In the genomic region with DNA sequence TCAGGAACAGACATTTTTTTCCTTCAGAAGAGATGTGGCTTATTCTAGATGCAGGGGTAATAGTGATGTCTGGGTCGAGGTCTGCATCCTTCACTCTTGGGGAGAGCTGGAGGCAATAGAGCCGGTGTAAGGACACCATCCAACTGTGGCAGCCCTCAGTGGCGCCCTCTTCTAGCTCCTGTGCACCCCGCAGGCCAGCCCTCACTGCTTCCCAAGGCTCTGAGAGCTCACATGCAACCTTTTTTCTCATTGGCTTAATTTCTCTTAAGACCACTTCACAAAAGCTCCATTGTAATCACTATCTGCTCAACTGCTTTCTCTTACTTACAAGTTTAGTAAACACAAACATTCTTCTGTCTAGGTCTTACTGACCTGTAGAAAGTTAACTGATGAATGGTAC, we compare ENCODE assay signal across 11 cellular contexts. TPM values are rescaled to one million over a fixed set of nuclear protein-coding genes. Genes with fewer than 3 reads are reported as not detected.
DNase-seq lines count a peak whose midpoint lies in the region; ATAC-seq, FAIRE-seq and TF ChIP-seq lines count a peak whose summit lies in the region.
"Had no signal": no experiment of that assay in that cellular context is flagged by ENCODE, and none has a peak within 500 bp of the region (broad histone marks: within the 10 kb centered on the region; RNA-seq: fewer than 3 reads in every experiment).

No MANE protein-coding gene starts in this region.

- H3K4me3 ChIP-seq in DOHH2 (ENCODE audit: low read length) (no peak overlapping the region), HL-60 (replicated peaks; ENCODE audit: insufficient read depth, low read length) (no peak overlapping the region), SU-DHL-6 (ENCODE audit: insufficient read depth, low read length, poor library complexity, severe bottlenecking) (no peak overlapping the region)

- TF ChIP-seq CTCF in DOHH2 (IDR thresholded peaks at IDR 0.05; ENCODE audit: low read depth, low read length, poor library complexity, severe bottlenecking) (peak; percentile 36), HL-60 (IDR thresholded peaks at IDR 0.05; ENCODE audit: insufficient read depth, low read length) (peak; percentile 4), SU-DHL-6 (IDR thresholded peaks at IDR 0.05; ENCODE audit: insufficient read depth, low read length, poor library complexity, severe bottlenecking) (peak; percentile 9)

- H3K9me2 ChIP-seq in DOHH2 (replicated peaks; ENCODE audit: control insufficient read depth, low read length) (no peaks in the 10 kb centered on the region), SU-DHL-6 (replicated peaks; ENCODE audit: insufficient read depth, low read length) (no peaks in the 10 kb centered on the region)

- H3K4me1 ChIP-seq in DOHH2 (ENCODE audit: control insufficient read depth, low read length) = peaks cover 35% of the 10 kb centered on the region

- H3K27me3 ChIP-seq in DOHH2 (ENCODE audit: control insufficient read depth, low read length) (no peaks in the 10 kb centered on the region), HL-60 (ENCODE audit: insufficient read depth, poor library complexity, severe bottlenecking) (no peaks in the 10 kb centered on the region), SU-DHL-6 (ENCODE audit: low read length) (no peaks in the 10 kb centered on the region)

- DNase-seq in HL-60 (ENCODE audit: low read depth in 1 of 2, low spot score in 1 of 2) = peak in 1 of 2 experiments; percentile 29
- DNase-seq in iPS-NIHi11 (ENCODE audit: low spot score) = peak; percentile 44
- no peak for DNase-seq in mucosa of gallbladder (ENCODE audit: low spot score)
- no peak for DNase-seq in Right ventricle myocardium superior
- no peak for DNase-seq in frontal cortex (ENCODE audit: low spot score in 2 of 2)
- no peak for DNase-seq in cerebellum (ENCODE audit: low spot score)
- DNase-seq: DND-41; head of caudate nucleus; stimulated activated naive CD8-positive, alpha-beta T cell treated with anti-CD3 and anti-CD28 coated beads, Interleukin-15, Interleukin-2, amounts not matched to agents 100 U/mL and 50 U/mL, for 24 hours had no signal

- H3K9me3 ChIP-seq in DOHH2 (ENCODE audit: control insufficient read depth, insufficient read depth, low read length) (no peaks in the 10 kb centered on the region), SU-DHL-6 (ENCODE audit: insufficient read depth, low read length) (no peaks in the 10 kb centered on the region)

- H4K20me1 ChIP-seq in DOHH2 (ENCODE audit: control insufficient read depth, insufficient read depth, low read depth, low read length) = no peaks in the 10 kb centered on the region
- H4K20me1 ChIP-seq in SU-DHL-6 (ENCODE audit: low read depth, low read length) = no peaks in the 10 kb centered on the region

- no peaks in the 10 kb centered on the region for H3F3A ChIP-seq in DOHH2 (ENCODE audit: control insufficient read depth, insufficient read depth)
- H3F3A ChIP-seq in SU-DHL-6 (ENCODE audit: insufficient read depth) = no peaks in the 10 kb centered on the region

- ATAC-seq in Right ventricle myocardium superior (ENCODE audit: poor library complexity) = no peak
- ATAC-seq: stimulated activated naive CD8-positive, alpha-beta T cell treated with anti-CD3 and anti-CD28 coated beads, Interleukin-15, Interleukin-2, amounts not matched to agents 100 U/mL and 50 U/mL, for 24 hours had no signal

- H3K4me2 ChIP-seq in DOHH2 (ENCODE audit: low read length) (no peak overlapping the region), SU-DHL-6 (ENCODE audit: low read depth, low read length, poor library complexity, severe bottlenecking) (no peak overlapping the region)

- H3K79me2 ChIP-seq in DOHH2 (ENCODE audit: control insufficient read depth, low read length) (peaks cover 10% of the 10 kb centered on the region), SU-DHL-6 (ENCODE audit: insufficient read depth, low read length) (peaks cover 3% of the 10 kb centered on the region; the same call in 1 of the 2 replicates)

- no peak overlapping the region for H2AFZ ChIP-seq in SU-DHL-6 (ENCODE audit: low read depth, low read length, severe bottlenecking)

- FAIRE-seq in frontal cortex (lab: Jason Lieb, UNC) = no peak

- no peaks in the 10 kb centered on the region; the same call in 1 of the 2 replicates for H3K36me3 ChIP-seq in DOHH2 (ENCODE audit: control insufficient read depth, low read length)
- H3K36me3 ChIP-seq in SU-DHL-6 (ENCODE audit: low read length) = no peaks in the 10 kb centered on the region

- intact Hi-C loops in Right ventricle myocardium superior (cut with DNase I) = no loop called here

- H3K27ac ChIP-seq in DOHH2 (ENCODE audit: low read depth, low read length) (no peak overlapping the region), HL-60 (replicated peaks) (no peak overlapping the region), SU-DHL-6 (ENCODE audit: low read depth, low read length) (no peak overlapping the region)

- no peak overlapping the region for H3K9ac ChIP-seq in SU-DHL-6 (ENCODE audit: low read length)

RNA-seq across cellular contexts. Expression of gene VPS8, which starts 3.9 kb away (rescaled TPM):
- total RNA-seq in mucosa of gallbladder = 48.3 TPM
- total RNA-seq in Right ventricle myocardium superior = 51.5 TPM
- total RNA-seq in frontal cortex = 145 TPM
- 185 TPM for total RNA-seq in cerebellum
